9 cellular contexts compared by ENCODE assay signal in the genomic region with DNA sequence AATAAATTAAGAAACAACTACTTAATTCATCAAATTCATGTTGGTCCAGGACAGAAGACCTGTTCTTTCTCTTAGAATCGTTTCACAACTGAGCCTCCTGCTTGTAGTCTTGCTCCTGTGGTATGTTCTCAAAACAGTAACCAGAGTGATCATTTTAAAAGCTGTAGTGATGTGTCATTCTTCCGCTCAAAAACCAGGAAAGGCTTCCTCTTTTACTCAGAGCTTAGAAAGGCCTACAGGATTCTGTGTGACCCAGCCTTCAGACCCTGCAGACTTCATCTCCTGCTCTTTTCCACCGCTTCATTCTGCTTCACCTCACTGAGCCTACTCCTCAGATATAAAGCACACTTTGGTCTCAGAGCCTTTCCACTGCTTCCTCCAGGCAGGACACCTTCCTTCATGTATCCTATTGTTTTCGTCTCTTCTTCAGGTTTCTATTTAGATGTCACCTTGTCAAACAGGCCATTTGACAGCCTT. TPM values are rescaled to one million over a fixed set of nuclear protein-coding genes. Genes with fewer than 3 reads are reported as not detected.
DNase-seq lines count a peak whose midpoint lies in the region; ATAC-seq lines count a peak whose summit lies in the region.
"Had no signal": no experiment of that assay in that cellular context is flagged by ENCODE, and none has a peak within 500 bp of the region (broad histone marks: within the 10 kb centered on the region; RNA-seq: fewer than 3 reads in every experiment).

No MANE protein-coding gene starts in this region.

- H3K27me3 ChIP-seq in CD4-positive, alpha-beta memory T cell (ENCODE audit: insufficient read depth, low read length), result no peaks in the 10 kb centered on the region

- ATAC-seq in HG02870 (IDR thresholded peaks at IDR 0.05; ENCODE audit: unreplicated experiment) (peak; percentile 66), HG03342 (IDR thresholded peaks at IDR 0.05; ENCODE audit: unreplicated experiment) (no peak), HG03571 (IDR thresholded peaks at IDR 0.05; ENCODE audit: unreplicated experiment) (no peak)
- peak; percentile 90 to 92 for ATAC-seq in activated T-cell treated with anti-CD3 and anti-CD28 coated beads, Interleukin-2, amount 50 U/mL, for 72 hours (replicated peaks in 1 of 2)

- peak in 1 of 5 donors; percentile 11 for DNase-seq in CD4-positive, alpha-beta memory T cell
- peak; percentile 19 to 35 for DNase-seq in activated T-cell treated with anti-CD3 and anti-CD28 coated beads, Interleukin-2, amount 50 U/mL, for 72 hours
- DNase-seq in lung microvascular endothelial cell (ENCODE audit: low read depth in 2 of 2) (peak; percentile 70 to 86), GOT3 (lab: John Stamatoyannopoulos, UW) (no peak), glomerular visceral epithelial cell (ENCODE audit: extremely low spot score) (no peak)
- DNase-seq: central memory CD4-positive, alpha-beta T cell had no signal

- H3K27ac ChIP-seq in CD4-positive, alpha-beta memory T cell (ENCODE audit: low read depth, low read length), result peak overlapping the region; percentile 3

- peaks cover 65 to 92% (median 78%) of the 10 kb centered on the region in 4 donors for H3K4me1 Mint-ChIP-seq in CD4-positive, alpha-beta memory T cell
- H3K4me1 Mint-ChIP-seq in activated T-cell treated with anti-CD3 and anti-CD28 coated beads, Interleukin-2, amount 50 U/mL, for 72 hours (ENCODE audit: low read depth), result peaks cover 88% of the 10 kb centered on the region

- H3K36me3 ChIP-seq in CD4-positive, alpha-beta memory T cell (ENCODE audit: insufficient read depth, low read length), result peaks cover 7% of the 10 kb centered on the region

- H3K4me3 Mint-ChIP-seq in CD4-positive, alpha-beta memory T cell, result peak overlapping the region in 7 of 8 donors; percentile 9 to 83 (median 61)
- peak overlapping the region; percentile 64 to 90 for H3K4me3 Mint-ChIP-seq in activated T-cell treated with anti-CD3 and anti-CD28 coated beads, Interleukin-2, amount 50 U/mL, for 72 hours

- no peaks in the 10 kb centered on the region for H3K9me3 ChIP-seq in CD4-positive, alpha-beta memory T cell (ENCODE audit: control insufficient read depth in 1 of 2, low read length in 2 of 2)

- H3K4me1 ChIP-seq in CD4-positive, alpha-beta memory T cell (ENCODE audit: insufficient read depth, low read length), result peaks cover 82% of the 10 kb centered on the region

- H3K9me3 Mint-ChIP-seq in CD4-positive, alpha-beta memory T cell, result peaks cover 0 to 9% (median 1%) of the 10 kb centered on the region in 8 donors
- H3K9me3 Mint-ChIP-seq in activated T-cell treated with anti-CD3 and anti-CD28 coated beads, Interleukin-2, amount 50 U/mL, for 72 hours, result peaks cover 5 to 9% of the 10 kb centered on the region in 2 donors

- no peaks in the 10 kb centered on the region for H3K27me3 Mint-ChIP-seq in CD4-positive, alpha-beta memory T cell
- no peaks in the 10 kb centered on the region for H3K27me3 Mint-ChIP-seq in activated T-cell treated with anti-CD3 and anti-CD28 coated beads, Interleukin-2, amount 50 U/mL, for 72 hours (ENCODE audit: low read depth)

- POLR2A ChIA-PET in CD4-positive, alpha-beta memory T cell (lab: Charles Lee; ENCODE audit: partially characterized antibody), result interaction anchor here (1.3 to 1.5 kb wide), 3 partner anchors 11 to 22 kb away, joined by 3 read pairs; no protein-coding TSS in a partner anchor

- CTCF ChIA-PET in CD4-positive, alpha-beta memory T cell (lab: Charles Lee; ENCODE audit: partially characterized antibody), result interaction anchor here (0.8 to 1.2 kb wide), 4 partner anchors 16 to 186 kb away, joined by 3 to 6 read pairs (median 3); a partner anchor contains a TSS

- peaks cover 55 to 65% of the 10 kb centered on the region in 2 donors for H3K36me3 Mint-ChIP-seq in CD4-positive, alpha-beta memory T cell
- peaks cover 37 to 57% of the 10 kb centered on the region in 2 donors for H3K36me3 Mint-ChIP-seq in activated T-cell treated with anti-CD3 and anti-CD28 coated beads, Interleukin-2, amount 50 U/mL, for 72 hours (ENCODE audit: insufficient read depth in 2 of 2)

- intact Hi-C loops in CD4-positive, alpha-beta memory T cell (cut with micrococcal nuclease), result no loop called here

- H3K27ac Mint-ChIP-seq in CD4-positive, alpha-beta memory T cell, result peak overlapping the region; percentile 64 to 91 (median 81)
- H3K27ac Mint-ChIP-seq in activated T-cell treated with anti-CD3 and anti-CD28 coated beads, Interleukin-2, amount 50 U/mL, for 72 hours, result peak overlapping the region; percentile 95

- H3K4me3 ChIP-seq in CD4-positive, alpha-beta memory T cell (ENCODE audit: low read length in 2 of 2), result no peak overlapping the region

RNA-seq across cellular contexts. Expression of a gene that starts 22.7 kb away (rescaled TPM):
- total RNA-seq in CD4-positive, alpha-beta memory T cell, result 100 to 1,000 TPM; 222 to 232 TPM
- 100 to 1,000 TPM; 165 to 172 TPM for polyA plus RNA-seq in CD4-positive, alpha-beta memory T cell
- 100 to 1,000 TPM in 1 of 2 donors, 10 to 100 TPM in 1; 98.1 to 104 TPM for total RNA-seq in activated T-cell treated with anti-CD3 and anti-CD28 coated beads, Interleukin-2, amount 50 U/mL, for 72 hours
- 44.9 and 61.1 TPM in 2 replicates for total RNA-seq in lung microvascular endothelial cell

Comparison
In these comparisons a context has a peak if more than half of its experiments do, and no peak if none do; other contexts are left out.
1. DNase-seq: peak in activated T-cell treated with anti-CD3 and anti-CD28 coated beads, Interleukin-2, amount 50 U/mL, for 72 hours (2 of 2) and lung microvascular endothelial cell (2 of 2); none in GOT3 (single experiment) and glomerular visceral epithelial cell (single experiment).
2. ATAC-seq: peak in HG02870 (single experiment) and activated T-cell treated with anti-CD3 and anti-CD28 coated beads, Interleukin-2, amount 50 U/mL, for 72 hours (2 of 2); none in HG03342 (single experiment) and HG03571 (single experiment).